28 cellular contexts compared by ENCODE assay signal in the genomic region with DNA sequence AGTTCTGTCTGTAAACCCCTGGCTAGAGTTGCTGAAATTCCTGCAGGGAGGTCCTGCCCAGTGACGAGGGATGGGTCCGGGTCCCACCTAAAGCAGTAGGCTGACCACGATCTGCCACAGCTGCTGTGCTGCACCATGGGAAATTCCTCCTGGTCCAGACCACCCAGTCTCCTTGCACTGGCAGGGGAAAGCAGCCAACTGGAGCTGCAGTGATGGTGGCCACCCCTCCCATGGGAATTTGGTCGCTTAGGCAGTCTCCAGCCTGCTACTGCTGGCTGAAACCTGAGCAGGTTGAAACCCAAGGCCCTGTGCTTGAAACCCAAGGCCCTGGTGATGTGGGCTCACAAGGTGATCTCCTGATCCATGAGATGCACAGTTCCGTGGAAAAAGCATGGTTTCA.
"Had no signal": no experiment of that assay in that cellular context is flagged by ENCODE, and none has a peak within 500 bp of the region (broad histone marks: within the 10 kb centered on the region; RNA-seq: fewer than 3 reads in every experiment).

No MANE protein-coding gene starts in this region.

- H3K27me3 ChIP-seq: colonic mucosa, gastroesophageal sphincter, right atrium auricular region, stomach, thyroid gland, vagina had no signal

- H3K36me3 ChIP-seq: colonic mucosa, gastroesophageal sphincter, heart left ventricle, prostate gland, right atrium auricular region, stomach, thyroid gland, vagina had no signal

- H3K4me3 ChIP-seq: colonic mucosa, gastroesophageal sphincter, heart left ventricle, lung, prostate gland, right atrium auricular region, stomach, thyroid gland, vagina had no signal

- H3K27ac Mint-ChIP-seq: dendritic cell treated with granulocyte-macrophage colony-stimulating factor and Interleukin-4, amounts not matched to agents 40 ng/mL and 50 ng/mL, for 4 days; endodermal cell; memory B cell; naive B cell; nephron; stimulated activated effector memory CD8-positive, alpha-beta T cell treated with anti-CD3 and anti-CD28 coated beads, Interleukin-12 subunit alpha, Interleukin-12 subunit beta, amount 100 ng/mL, for 72 hours had no signal

- H3K36me3 Mint-ChIP-seq: stimulated activated effector memory CD8-positive, alpha-beta T cell treated with anti-CD3 and anti-CD28 coated beads, Interleukin-12 subunit alpha, Interleukin-12 subunit beta, amount 100 ng/mL, for 72 hours had no signal

- H3K27ac ChIP-seq: colonic mucosa, epithelial cell of prostate, foreskin keratinocyte, gastroesophageal sphincter, heart left ventricle, prostate gland, right atrium auricular region, stomach, thyroid gland, vagina had no signal

- ATAC-seq: esophagus mucosa; foreskin keratinocyte; gastroesophageal sphincter; heart left ventricle; left lobe of liver; sciatic nerve; stimulated activated effector memory CD8-positive, alpha-beta T cell treated with anti-CD3 and anti-CD28 coated beads, Interleukin-12 subunit alpha, Interleukin-12 subunit beta, amount 100 ng/mL, for 72 hours had no signal

- H3K4me1 Mint-ChIP-seq: endodermal cell; memory B cell; naive B cell; nephron; stimulated activated effector memory CD8-positive, alpha-beta T cell treated with anti-CD3 and anti-CD28 coated beads, Interleukin-12 subunit alpha, Interleukin-12 subunit beta, amount 100 ng/mL, for 72 hours had no signal

- H3K4me3 Mint-ChIP-seq: dendritic cell treated with granulocyte-macrophage colony-stimulating factor and Interleukin-4, amounts not matched to agents 40 ng/mL and 50 ng/mL, for 4 days; endodermal cell; memory B cell; naive B cell; nephron; stimulated activated effector memory CD8-positive, alpha-beta T cell treated with anti-CD3 and anti-CD28 coated beads, Interleukin-12 subunit alpha, Interleukin-12 subunit beta, amount 100 ng/mL, for 72 hours had no signal

- DNase-seq: colonic mucosa; effector CD8-positive, alpha-beta T cell; endodermal cell; foreskin keratinocyte; heart left ventricle; hippocampal formation; islet precursor cell; naive B cell; nucleus accumbens; stimulated activated CD4-positive, alpha-beta T cell treated with anti-CD3 and anti-CD28 coated beads, Interleukin-2, amount 100 ng/mL, for 24 hours; stimulated activated CD4-positive, alpha-beta T cell treated with anti-CD3 and anti-CD28 coated beads, Interleukin-4, amount 100 ng/mL, for 24 hours; stimulated activated naive CD4-positive, alpha-beta T cell treated with Interleukin-2 at 50 U/mL for 16 hours; stomach; thyroid gland; trophoblast cell had no signal

- H3K4me1 ChIP-seq: colonic mucosa, foreskin keratinocyte, gastroesophageal sphincter, heart left ventricle, prostate gland, right atrium auricular region, stomach, thyroid gland, vagina had no signal
